Comparison of ENCODE assay signal across 14 cellular contexts in genomic region chr4:36269116-36269515, GRCh38. TPM values are rescaled to one million over a fixed set of nuclear protein-coding genes. Genes with fewer than 3 reads are reported as not detected.
DNase-seq lines count a peak whose midpoint lies in the region; ATAC-seq and TF ChIP-seq lines count a peak whose summit lies in the region.
"Had no signal": no experiment of that assay in that cellular context is flagged by ENCODE, and none has a peak within 500 bp of the region (broad histone marks: within the 10 kb centered on the region; RNA-seq: fewer than 3 reads in every experiment).

No MANE protein-coding gene starts in this region.

- H3K9me3 ChIP-seq in spleen: no peaks in the 10 kb centered on the region
- H3K9me3 ChIP-seq: tibial artery had no signal

- DNase-seq in activated CD4-positive, alpha-beta memory T cell treated with anti-CD3 and anti-CD28 coated beads for 36 hours: peak; percentile 56
- DNase-seq in activated CD4-positive, alpha-beta memory T cell treated with anti-CD3 and anti-CD28 coated beads, Interleukin-2, amount 10 ng/mL, durations not matched to agents 7 days and 5 days: no peak
- peak in 1 of 2 donors; percentile 77 for DNase-seq in central memory CD8-positive, alpha-beta T cell (ENCODE audit: low spot score in 2 of 2)
- DNase-seq in stimulated activated effector memory CD8-positive, alpha-beta T cell treated with anti-CD3 and anti-CD28 coated beads, Interleukin-12 subunit alpha, Interleukin-12 subunit beta, amount 100 ng/mL, for 72 hours (ENCODE audit: low spot score in 2 of 2): peak in 1 of 2 donors; percentile 68
- no peak for DNase-seq in spleen
- DNase-seq: brain microvascular endothelial cell, NCI-H526, SHP77 treated with DMSO at 0.1 percent for 48 hours, tibial artery had no signal

- H3K9me3 Mint-ChIP-seq in activated CD4-positive, alpha-beta memory T cell treated with anti-CD3 and anti-CD28 coated beads for 36 hours: no peaks in the 10 kb centered on the region
- H3K9me3 Mint-ChIP-seq in activated CD4-positive, alpha-beta memory T cell treated with anti-CD3 and anti-CD28 coated beads, Interleukin-2, amount 10 ng/mL, durations not matched to agents 7 days and 5 days: no peaks in the 10 kb centered on the region
- peaks cover 4% of the 10 kb centered on the region for H3K9me3 Mint-ChIP-seq in T-helper 1 cell treated with Interleukin-12 subunit alpha and Interleukin-12 subunit beta and Interleukin-4 antibody, amounts not matched to agents 30 μg/mL and 1 μg/mL, for 36 hours
- no peaks in the 10 kb centered on the region for H3K9me3 Mint-ChIP-seq in central memory CD8-positive, alpha-beta T cell
- H3K9me3 Mint-ChIP-seq in stimulated activated effector memory CD8-positive, alpha-beta T cell treated with anti-CD3 and anti-CD28 coated beads, Interleukin-12 subunit alpha, Interleukin-12 subunit beta, amount 100 ng/mL, for 72 hours: peaks cover 5% of the 10 kb centered on the region

- TF ChIP-seq POLR2A in spleen (IDR thresholded peaks at IDR 0.05): no peak

- POLR2A ChIA-PET in activated CD4-positive, alpha-beta memory T cell treated with anti-CD3 and anti-CD28 coated beads for 36 hours (lab: Charles Lee): no interaction called here
- POLR2A ChIA-PET in activated CD4-positive, alpha-beta memory T cell treated with anti-CD3 and anti-CD28 coated beads, Interleukin-2, amount 10 ng/mL, durations not matched to agents 7 days and 5 days (lab: Charles Lee): interaction anchor here (2.7 to 3.1 kb wide), 2 partner anchors 14 to 25 kb away, joined by 8 to 22 read pairs; partner anchors contain the start of gene ARAP2

- no peak for TF ChIP-seq CTCF in spleen (IDR thresholded peaks at IDR 0.05 in 8 of 11, conservative IDR thresholded peaks at IDR 0.05 in 3 of 11)

- H3K36me3 ChIP-seq in spleen: no peaks in the 10 kb centered on the region
- H3K36me3 ChIP-seq: brain microvascular endothelial cell, tibial artery had no signal

- H3K36me3 Mint-ChIP-seq in activated CD4-positive, alpha-beta memory T cell treated with anti-CD3 and anti-CD28 coated beads for 36 hours: no peaks in the 10 kb centered on the region
- peaks cover 10% of the 10 kb centered on the region for H3K36me3 Mint-ChIP-seq in activated CD4-positive, alpha-beta memory T cell treated with anti-CD3 and anti-CD28 coated beads, Interleukin-2, amount 10 ng/mL, durations not matched to agents 7 days and 5 days (ENCODE audit: low read depth)
- peaks cover 5% of the 10 kb centered on the region for H3K36me3 Mint-ChIP-seq in T-helper 1 cell treated with Interleukin-12 subunit alpha and Interleukin-12 subunit beta and Interleukin-4 antibody, amounts not matched to agents 30 μg/mL and 1 μg/mL, for 36 hours (ENCODE audit: low read depth)
- peaks cover 9% of the 10 kb centered on the region for H3K36me3 Mint-ChIP-seq in central memory CD8-positive, alpha-beta T cell (ENCODE audit: insufficient read depth)
- no peaks in the 10 kb centered on the region for H3K36me3 Mint-ChIP-seq in stimulated activated effector memory CD8-positive, alpha-beta T cell treated with anti-CD3 and anti-CD28 coated beads, Interleukin-12 subunit alpha, Interleukin-12 subunit beta, amount 100 ng/mL, for 72 hours

- intact Hi-C loops in activated CD4-positive, alpha-beta memory T cell treated with anti-CD3 and anti-CD28 coated beads for 36 hours (cut with micrococcal nuclease): loop anchor here (1.0 kb wide), 1 partner anchor 8 kb away; no protein-coding TSS in a partner anchor
- intact Hi-C loops in spleen (cut with DNase I; ENCODE audit: low total_unique reads): no loop called here

- peaks cover 0 to 27% (median 0%) of the 10 kb centered on the region in 6 donors for H3K4me1 ChIP-seq in spleen
- H3K4me1 ChIP-seq: tibial artery had no signal

- peak overlapping the region; percentile 53 for H3K27ac Mint-ChIP-seq in activated CD4-positive, alpha-beta memory T cell treated with anti-CD3 and anti-CD28 coated beads for 36 hours
- H3K27ac Mint-ChIP-seq in activated CD4-positive, alpha-beta memory T cell treated with anti-CD3 and anti-CD28 coated beads, Interleukin-2, amount 10 ng/mL, durations not matched to agents 7 days and 5 days: no peak overlapping the region
- H3K27ac Mint-ChIP-seq in T-helper 1 cell treated with Interleukin-12 subunit alpha and Interleukin-12 subunit beta and Interleukin-4 antibody, amounts not matched to agents 30 μg/mL and 1 μg/mL, for 36 hours: peak overlapping the region; percentile 80
- peak overlapping the region; percentile 94 for H3K27ac Mint-ChIP-seq in central memory CD8-positive, alpha-beta T cell (ENCODE audit: low read depth)
- peak overlapping the region; percentile 93 for H3K27ac Mint-ChIP-seq in stimulated activated effector memory CD8-positive, alpha-beta T cell treated with anti-CD3 and anti-CD28 coated beads, Interleukin-12 subunit alpha, Interleukin-12 subunit beta, amount 100 ng/mL, for 72 hours

- H3K27ac ChIP-seq in spleen: no peak overlapping the region
- H3K27ac ChIP-seq: brain microvascular endothelial cell, tibial artery had no signal

- H3K27me3 Mint-ChIP-seq in activated CD4-positive, alpha-beta memory T cell treated with anti-CD3 and anti-CD28 coated beads for 36 hours: no peaks in the 10 kb centered on the region
- no peaks in the 10 kb centered on the region for H3K27me3 Mint-ChIP-seq in activated CD4-positive, alpha-beta memory T cell treated with anti-CD3 and anti-CD28 coated beads, Interleukin-2, amount 10 ng/mL, durations not matched to agents 7 days and 5 days
- no peaks in the 10 kb centered on the region for H3K27me3 Mint-ChIP-seq in T-helper 1 cell treated with Interleukin-12 subunit alpha and Interleukin-12 subunit beta and Interleukin-4 antibody, amounts not matched to agents 30 μg/mL and 1 μg/mL, for 36 hours (ENCODE audit: low read depth)
- H3K27me3 Mint-ChIP-seq in central memory CD8-positive, alpha-beta T cell: no peaks in the 10 kb centered on the region

- no peaks in the 10 kb centered on the region for H3K27me3 ChIP-seq in spleen (replicated peaks in 1 of 7)
- H3K27me3 ChIP-seq: brain microvascular endothelial cell, tibial artery had no signal

- ATAC-seq in central memory CD8-positive, alpha-beta T cell (replicated peaks; ENCODE audit: extremely low read depth, poor library complexity, severe bottlenecking): peak; percentile 99
- peak; percentile 98 for ATAC-seq in stimulated activated effector memory CD8-positive, alpha-beta T cell treated with anti-CD3 and anti-CD28 coated beads, Interleukin-12 subunit alpha, Interleukin-12 subunit beta, amount 100 ng/mL, for 72 hours
- ATAC-seq in GM21528 (IDR thresholded peaks at IDR 0.05; ENCODE audit: low FRiP score, unreplicated experiment) (no peak), HG03571 (IDR thresholded peaks at IDR 0.05; ENCODE audit: unreplicated experiment) (no peak)

- CTCF ChIA-PET in activated CD4-positive, alpha-beta memory T cell treated with anti-CD3 and anti-CD28 coated beads for 36 hours (lab: Charles Lee): interaction anchor here (1.7 kb wide), 1 partner anchor 130 kb away, joined by 7 read pairs; no protein-coding TSS in a partner anchor
- CTCF ChIA-PET in activated CD4-positive, alpha-beta memory T cell treated with anti-CD3 and anti-CD28 coated beads, Interleukin-2, amount 10 ng/mL, durations not matched to agents 7 days and 5 days (lab: Charles Lee): no interaction called here

- H3K4me3 Mint-ChIP-seq in activated CD4-positive, alpha-beta memory T cell treated with anti-CD3 and anti-CD28 coated beads for 36 hours: no peak overlapping the region
- H3K4me3 Mint-ChIP-seq in activated CD4-positive, alpha-beta memory T cell treated with anti-CD3 and anti-CD28 coated beads, Interleukin-2, amount 10 ng/mL, durations not matched to agents 7 days and 5 days: no peak overlapping the region
- H3K4me3 Mint-ChIP-seq in T-helper 1 cell treated with Interleukin-12 subunit alpha and Interleukin-12 subunit beta and Interleukin-4 antibody, amounts not matched to agents 30 μg/mL and 1 μg/mL, for 36 hours: no peak overlapping the region
- H3K4me3 Mint-ChIP-seq in central memory CD8-positive, alpha-beta T cell: peak overlapping the region; percentile 19
- H3K4me3 Mint-ChIP-seq in stimulated activated effector memory CD8-positive, alpha-beta T cell treated with anti-CD3 and anti-CD28 coated beads, Interleukin-12 subunit alpha, Interleukin-12 subunit beta, amount 100 ng/mL, for 72 hours: peak overlapping the region; percentile 22

- no peak overlapping the region for H3K4me3 ChIP-seq in spleen
- H3K4me3 ChIP-seq: tibial artery had no signal

- peaks cover 48% of the 10 kb centered on the region for H3K4me1 Mint-ChIP-seq in activated CD4-positive, alpha-beta memory T cell treated with anti-CD3 and anti-CD28 coated beads for 36 hours (ENCODE audit: low read depth)
- H3K4me1 Mint-ChIP-seq in activated CD4-positive, alpha-beta memory T cell treated with anti-CD3 and anti-CD28 coated beads, Interleukin-2, amount 10 ng/mL, durations not matched to agents 7 days and 5 days: peaks cover 46% of the 10 kb centered on the region
- peaks cover 38% of the 10 kb centered on the region for H3K4me1 Mint-ChIP-seq in T-helper 1 cell treated with Interleukin-12 subunit alpha and Interleukin-12 subunit beta and Interleukin-4 antibody, amounts not matched to agents 30 μg/mL and 1 μg/mL, for 36 hours (ENCODE audit: low read depth)
- peaks cover 54% of the 10 kb centered on the region for H3K4me1 Mint-ChIP-seq in central memory CD8-positive, alpha-beta T cell
- peaks cover 61% of the 10 kb centered on the region for H3K4me1 Mint-ChIP-seq in stimulated activated effector memory CD8-positive, alpha-beta T cell treated with anti-CD3 and anti-CD28 coated beads, Interleukin-12 subunit alpha, Interleukin-12 subunit beta, amount 100 ng/mL, for 72 hours

- WGBS in spleen, 5 donors: 63 to 82% (median 78%) methylated on average over 4 of the region's 4 CpGs

RNA-seq across cellular contexts. Expression of gene DTHD1, which starts 12.3 kb away (rescaled TPM):
- 1 to 10 TPM; 3.1 to 3.8 TPM for total RNA-seq in activated CD4-positive, alpha-beta memory T cell treated with anti-CD3 and anti-CD28 coated beads for 36 hours
- 1 to 10 TPM; 1.3 to 1.5 TPM for total RNA-seq in activated CD4-positive, alpha-beta memory T cell treated with anti-CD3 and anti-CD28 coated beads, Interleukin-2, amount 10 ng/mL, durations not matched to agents 7 days and 5 days
- total RNA-seq in spleen: 10 to 100 TPM in 3 of 7 donors, 1 to 10 TPM in 4; 7.5 to 12.2 (median 9.6) TPM
- polyA plus RNA-seq in spleen: under 1 TPM; 0.18 to 0.51 (median 0.24) TPM
- total RNA-seq: MCF 10A, pulmonary artery endothelial cell had no signal

RNA-seq across cellular contexts. Expression of gene ARAP2, which starts 24.8 kb away (rescaled TPM):
- 10 to 100 TPM; 49.3 to 57.7 TPM for total RNA-seq in activated CD4-positive, alpha-beta memory T cell treated with anti-CD3 and anti-CD28 coated beads for 36 hours
- total RNA-seq in activated CD4-positive, alpha-beta memory T cell treated with anti-CD3 and anti-CD28 coated beads, Interleukin-2, amount 10 ng/mL, durations not matched to agents 7 days and 5 days: 10 to 100 TPM; 70.7 to 76.4 TPM
- total RNA-seq in spleen: 100 to 1,000 TPM in 2 of 7 donors, 10 to 100 TPM in 5; 51.9 to 161 (median 71.6) TPM
- polyA plus RNA-seq in spleen: 1 to 10 TPM; 6.8 to 9.5 (median 7.7) TPM

Comparison
In these comparisons a context has a peak if more than half of its experiments do, and no peak if none do; other contexts are left out.
1. H3K4me3 Mint-ChIP-seq: peak in central memory CD8-positive, alpha-beta T cell (single experiment) and stimulated activated effector memory CD8-positive, alpha-beta T cell treated with anti-CD3 and anti-CD28 coated beads, Interleukin-12 subunit alpha, Interleukin-12 subunit beta, amount 100 ng/mL, for 72 hours (single experiment); none in activated CD4-positive, alpha-beta memory T cell treated with anti-CD3 and anti-CD28 coated beads for 36 hours (single experiment), activated CD4-positive, alpha-beta memory T cell treated with anti-CD3 and anti-CD28 coated beads, Interleukin-2, amount 10 ng/mL, durations not matched to agents 7 days and 5 days (single experiment) and T-helper 1 cell treated with Interleukin-12 subunit alpha and Interleukin-12 subunit beta and Interleukin-4 antibody, amounts not matched to agents 30 μg/mL and 1 μg/mL, for 36 hours (single experiment).
2. ATAC-seq: peak in central memory CD8-positive, alpha-beta T cell (single experiment) and stimulated activated effector memory CD8-positive, alpha-beta T cell treated with anti-CD3 and anti-CD28 coated beads, Interleukin-12 subunit alpha, Interleukin-12 subunit beta, amount 100 ng/mL, for 72 hours (single experiment); none in GM21528 (single experiment) and HG03571 (single experiment).